In the genomic region with DNA sequence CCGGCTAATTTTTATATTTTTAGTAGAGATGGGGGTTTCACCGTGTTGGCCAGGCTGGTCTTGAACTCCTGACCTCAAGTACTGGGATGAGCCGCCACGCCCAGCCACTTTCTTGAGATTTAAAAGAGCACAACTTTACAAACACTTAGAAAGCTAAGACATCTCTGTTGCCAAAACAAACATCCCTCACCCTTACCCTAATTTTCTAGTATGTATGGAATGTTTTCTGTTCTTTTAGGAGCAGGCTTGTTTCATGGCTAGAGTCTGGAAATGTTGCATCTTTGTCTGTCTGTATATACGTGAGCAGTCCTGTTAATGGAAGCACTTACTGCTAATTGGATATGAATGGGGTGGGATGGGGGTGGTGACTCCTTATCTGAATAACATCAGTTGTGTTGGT, we compare ENCODE assay signal across 17 cellular contexts. TPM values are rescaled to one million over a fixed set of nuclear protein-coding genes. Genes with fewer than 3 reads are reported as not detected.
A peak's percentile ranks its signal among the peaks of the same experiment; 100 is the strongest.
DNase-seq lines count a peak whose midpoint lies in the region; ATAC-seq and TF ChIP-seq lines count a peak whose summit lies in the region.
"Had no signal": no experiment of that assay in that cellular context is flagged by ENCODE, and none has a peak within 500 bp of the region (broad histone marks: within the 10 kb centered on the region; RNA-seq: fewer than 3 reads in every experiment).

No MANE protein-coding gene starts in this region.

- H3K79me2 ChIP-seq in mammary epithelial cell (ENCODE audit: insufficient read depth, low read length), result no peaks in the 10 kb centered on the region

- no peaks in the 10 kb centered on the region for H3K36me3 ChIP-seq in mammary epithelial cell (ENCODE audit: insufficient read depth, low read length)
- H3K36me3 ChIP-seq in left lung, result no peaks in the 10 kb centered on the region
- no peaks in the 10 kb centered on the region for H3K36me3 ChIP-seq in heart left ventricle
- H3K36me3 ChIP-seq: esophagus muscularis mucosa had no signal

- no TSS peak for BruUV-seq in mammary epithelial cell (replicated peaks; lab: Mats Ljungman, UMichigan)

- WGBS in mammary epithelial cell (ENCODE audit: low coverage, missing lambda C conversion rate), result 78% methylated on average over 5 of the region's 5 CpGs
- WGBS in heart left ventricle, 4 donors, result 58 to 66% (median 62%) methylated on average over 5 of the region's 5 CpGs

- DNase-seq in T47D (ENCODE audit: low read depth in 1 of 2, low spot score in 1 of 2), result peak; percentile 23 to 74
- DNase-seq in mammary epithelial cell, result no peak
- peak; percentile 78 to 91 for DNase-seq in cardiac fibroblast (ENCODE audit: low read depth in 2 of 2)
- no peak for DNase-seq in left lung
- DNase-seq in heart left ventricle, result no peak
- DNase-seq in SW480 (ENCODE audit: low spot score), result no peak
- no peak for DNase-seq in superior temporal gyrus (ENCODE audit: extremely low spot score)
- DNase-seq in pons (ENCODE audit: low spot score), result no peak
- DNase-seq: activated CD4-positive, alpha-beta T cell treated with anti-CD3 and anti-CD28 coated beads, Interleukin-2, amount 50 U/mL, for 1 hour; activated naive CD8-positive, alpha-beta T cell treated with anti-CD3 and anti-CD28 coated beads for 36 hours; activated T-cell treated with anti-CD3 and anti-CD28 coated beads, Interleukin-2, amount 50 U/mL, for 24 hours; COR-L47; GF-D8; NCI-H1436; SIG-M5 had no signal

- CTCF ChIA-PET in mammary epithelial cell (lab: Charles Lee; ENCODE audit: low non-redundant PET), result no interaction called here

- in situ Hi-C loops in T47D (cut with HindIII; ENCODE audit: low pct_unique_long_range_greater_than_20kb, low sequenced_read_pairs) (no loop called here), mammary epithelial cell (cut with MboI; ENCODE audit: low sequenced_read_pairs in 2 of 2) (no loop called here)

- no peak overlapping the region for H3K4me2 ChIP-seq in mammary epithelial cell (ENCODE audit: insufficient read depth, low read depth, low read length)
- H3K4me2 ChIP-seq: smooth muscle cell had no signal

- intact Hi-C loops in mammary epithelial cell (cut with micrococcal nuclease), result no loop called here
- intact Hi-C loops in left lung (cut with DNase I), result no loop called here
- intact Hi-C loops in heart left ventricle (cut with DNase I), result no loop called here

- peaks cover 2% of the 10 kb centered on the region for H3K4me1 ChIP-seq in mammary epithelial cell (ENCODE audit: insufficient read depth, low read length)
- peaks cover 0 to 7% of the 10 kb centered on the region in 2 donors for H3K4me1 ChIP-seq in left lung
- H3K4me1 ChIP-seq in heart left ventricle, result no peaks in the 10 kb centered on the region

- TF ChIP-seq CTCF in mammary epithelial cell (conservative IDR thresholded peaks at IDR 0.05 in 1 of 2, IDR thresholded peaks at IDR 0.05 in 1 of 2; ENCODE audit: extremely low read depth in 1 of 2, insufficient read depth in 1 of 2, low read depth in 1 of 2, low read length in 2 of 2) (no peak), cardiac fibroblast (IDR thresholded peaks at IDR 0.05; ENCODE audit: low read depth, low read length) (no peak), left lung (IDR thresholded peaks at IDR 0.05) (no peak), heart left ventricle (IDR thresholded peaks at IDR 0.05) (no peak)

- dilution Hi-C loops in mammary epithelial cell (cut with HindIII; ENCODE audit: low sequenced_read_pairs), result no loop called here

- no peak overlapping the region for H3K9ac ChIP-seq in mammary epithelial cell (ENCODE audit: insufficient read depth, low read length)

- H3K4me3 ChIP-seq in mammary epithelial cell (replicated peaks in 1 of 3; ENCODE audit: insufficient read depth in 1 of 3, low read depth in 2 of 3, low read length in 3 of 3), result no peak overlapping the region
- no peak overlapping the region for H3K4me3 ChIP-seq in cardiac fibroblast (replicated peaks in 1 of 2; ENCODE audit: low read depth in 2 of 2, low read length in 2 of 2)
- no peak overlapping the region for H3K4me3 ChIP-seq in left lung
- H3K4me3 ChIP-seq in heart left ventricle, result no peak overlapping the region
- H3K4me3 ChIP-seq: esophagus muscularis mucosa, smooth muscle cell had no signal

- ATAC-seq in left lung (peak; percentile 26), heart left ventricle (no peak)

- no peaks in the 10 kb centered on the region for H4K20me1 ChIP-seq in mammary epithelial cell (ENCODE audit: insufficient read depth, low read length)

- H3K9me3 ChIP-seq in mammary epithelial cell (replicated peaks; ENCODE audit: insufficient read depth, low read length) (peaks cover 5% of the 10 kb centered on the region), left lung (no peaks in the 10 kb centered on the region), heart left ventricle (peaks cover 0 to 4% (median 0%) of the 10 kb centered on the region in 12 donors)
- H3K9me3 ChIP-seq: esophagus muscularis mucosa had no signal

- H3K27me3 ChIP-seq in mammary epithelial cell (ENCODE audit: insufficient read depth, low read length) (no peaks in the 10 kb centered on the region), left lung (no peaks in the 10 kb centered on the region), heart left ventricle (no peaks in the 10 kb centered on the region)
- H3K27me3 ChIP-seq: esophagus muscularis mucosa had no signal

- H3K27ac ChIP-seq in mammary epithelial cell (ENCODE audit: insufficient read depth, low read depth, low read length) (no peak overlapping the region), left lung (no peak overlapping the region), heart left ventricle (no peak overlapping the region)

- no peak for TF ChIP-seq POLR2A in heart left ventricle (IDR thresholded peaks at IDR 0.05)

- H2AFZ ChIP-seq in mammary epithelial cell (ENCODE audit: low read depth, low read length), result no peak overlapping the region

RNA-seq across cellular contexts. Expression of a gene that starts 2.9 kb away (rescaled TPM):
- total RNA-seq in mammary epithelial cell, result under 1 TPM; 0.67 to 0.68 TPM
- 0.60 TPM for polyA plus RNA-seq in mammary epithelial cell
- not detected for polyA minus RNA-seq in mammary epithelial cell
- total RNA-seq in left lung, result 10 to 100 TPM in 1 of 2 donors, under 1 TPM in 1; 0.55 to 19.0 TPM
- total RNA-seq in heart left ventricle, result under 1 TPM in 1 of 9 donors, not detected in 8; 0.44 TPM
- polyA plus RNA-seq in heart left ventricle, result under 1 TPM in 1 of 2 donors, not detected in 1; 0.54 TPM
- total RNA-seq: smooth muscle cell had no signal
- polyA plus RNA-seq: smooth muscle cell had no signal

RNA-seq across cellular contexts. Expression of a gene that starts 42.0 kb away (rescaled TPM):
- total RNA-seq in mammary epithelial cell, result under 1 TPM; 0.33 to 0.85 TPM
- polyA plus RNA-seq in mammary epithelial cell, result 0.16 TPM
- polyA minus RNA-seq in mammary epithelial cell, result not detected
- total RNA-seq in left lung, result 1 to 10 TPM in 1 of 2 donors, under 1 TPM in 1; 0.21 to 1.3 TPM
- total RNA-seq in heart left ventricle, result 1 to 10 TPM in 1 of 9 donors, not detected in 8; 1.1 TPM
- polyA plus RNA-seq in heart left ventricle, result under 1 TPM in 1 of 2 donors, not detected in 1; 0.08 TPM
- total RNA-seq: smooth muscle cell had no signal
- polyA plus RNA-seq: smooth muscle cell had no signal

RNA-seq across cellular contexts. Expression of a gene that starts 50.5 kb away (rescaled TPM):
- total RNA-seq in mammary epithelial cell, result 10 to 100 TPM; 13.0 to 21.7 TPM
- 31.4 TPM for polyA plus RNA-seq in mammary epithelial cell
- polyA minus RNA-seq in mammary epithelial cell, result 7.0 TPM
- total RNA-seq in left lung, result 10 to 100 TPM; 11.7 to 14.3 TPM
- total RNA-seq in heart left ventricle, result 10 to 100 TPM in 2 of 9 donors, 1 to 10 TPM in 7; 7.2 to 14.4 (median 8.9) TPM
- polyA plus RNA-seq in heart left ventricle, result 10 to 100 TPM; 12.3 to 15.5 TPM

Comparison
In these comparisons a context has a peak if more than half of its experiments do, and no peak if none do; other contexts are left out.
1. DNase-seq: peak in T47D (2 of 2) and cardiac fibroblast (2 of 2); none in mammary epithelial cell (single experiment), left lung (0 of 2), heart left ventricle (0 of 5), SW480 (single experiment), superior temporal gyrus (single experiment) and pons (single experiment).